ENCODE assay signal across 8 cellular contexts in genomic region chr2:26503238-26503880, GRCh38. TPM values are rescaled to one million over a fixed set of nuclear protein-coding genes. Genes with fewer than 3 reads are reported as not detected.
DNase-seq lines count a peak whose midpoint lies in the region; ATAC-seq and TF ChIP-seq lines count a peak whose summit lies in the region.

No MANE protein-coding gene starts in this region.

- H3K4me1 ChIP-seq in mucosa of descending colon (ENCODE audit: low read depth): peaks cover 6% of the 10 kb centered on the region

- peak overlapping the region; percentile 55 for H3K4me3 ChIP-seq in epithelial cell of proximal tubule (ENCODE audit: low read depth, low read length)
- no peak overlapping the region for H3K4me3 ChIP-seq in mucosa of descending colon

- no peaks in the 10 kb centered on the region for H3K36me3 ChIP-seq in mucosa of descending colon (ENCODE audit: low read depth)

- H3K9me3 ChIP-seq in mucosa of descending colon: no peaks in the 10 kb centered on the region

- intact Hi-C loops in mucosa of descending colon (cut with DNase I, micrococcal nuclease): no loop called here

- peak; percentile 98 for ATAC-seq in mucosa of descending colon

- TF ChIP-seq CTCF in epithelial cell of proximal tubule (conservative IDR thresholded peaks at IDR 0.05; ENCODE audit: low read depth, low read length): peak; percentile 96
- TF ChIP-seq CTCF in mucosa of descending colon (IDR thresholded peaks at IDR 0.05): peak; percentile 83

- DNase-seq in GM04504 (ENCODE audit: low read depth) (peak; percentile 9), HK-2 (ENCODE audit: unreplicated experiment) (peak; percentile 82), NOMO-1 (lab: John Stamatoyannopoulos, UW; ENCODE audit: unreplicated experiment in 2 of 2) (peak; percentile 83 to 89), epithelial cell of proximal tubule (ENCODE audit: low read depth) (no peak), mucosa of descending colon (peak; percentile 85 to 88 (median 86)), NCI-H1092 treated with DMSO at 0.1 percent for 48 hours (lab: John Stamatoyannopoulos, UW) (no peak)
- peak; percentile 69 for DNase-seq in activated CD8-positive, alpha-beta memory T cell treated with anti-CD3 and anti-CD28 coated beads, Interleukin-2, amount 50 U/mL, for 24 hours (ENCODE audit: extremely low read depth)
- peak; percentile 81 to 84 for DNase-seq in stimulated activated CD8-positive, alpha-beta memory T cell treated with anti-CD3 and anti-CD28 coated beads, Interleukin-2, amount 100 ng/mL, for 48 hours (ENCODE audit: low read depth in 2 of 2)

RNA-seq across cellular contexts. Expression of gene OTOF, which starts 25.4 kb away (rescaled TPM):
- total RNA-seq in epithelial cell of proximal tubule (not detected in 2 replicates), mucosa of descending colon (under 1 TPM in 1 of 3 donors, not detected in 2; 0.60 TPM)

Comparison
In these comparisons a context has a peak if more than half of its experiments do, and no peak if none do; other contexts are left out.
1. DNase-seq: peak in GM04504 (single experiment), HK-2 (single experiment), NOMO-1 (2 of 2), activated CD8-positive, alpha-beta memory T cell treated with anti-CD3 and anti-CD28 coated beads, Interleukin-2, amount 50 U/mL, for 24 hours (single experiment), mucosa of descending colon (3 of 3) and stimulated activated CD8-positive, alpha-beta memory T cell treated with anti-CD3 and anti-CD28 coated beads, Interleukin-2, amount 100 ng/mL, for 48 hours (2 of 2); none in epithelial cell of proximal tubule (single experiment) and NCI-H1092 treated with DMSO at 0.1 percent for 48 hours (single experiment).